In genomic region chr11:125241104-125241503, GRCh38 we compare ENCODE assay signal across 26 cellular contexts.
"Had no signal": no experiment of that assay in that cellular context is flagged by ENCODE, and none has a peak within 500 bp of the region (broad histone marks: within the 10 kb centered on the region; RNA-seq: fewer than 3 reads in every experiment).

No MANE protein-coding gene starts in this region.

- H3K27ac ChIP-seq: colonic mucosa, esophagus muscularis mucosa, neutrophil, parathyroid adenoma, right lobe of liver, suprapubic skin, thyroid gland had no signal

- H3K27ac Mint-ChIP-seq: dendritic cell treated with granulocyte-macrophage colony-stimulating factor and Interleukin-4, amounts not matched to agents 40 ng/mL and 50 ng/mL, for 4 days; endodermal cell; memory B cell; mesothelial cell of epicardium; natural killer cell treated with Interleukin-12 subunit alpha and Interleukin-12 subunit beta and Interleukin-15 and Interleukin-18, amount 100 ng/mL, for 72 hours; progenitor cell of endocrine pancreas; stimulated activated naive CD8-positive, alpha-beta T cell treated with anti-CD3 and anti-CD28 coated beads, Interleukin-15, amount 100 ng/mL, for 72 hours had no signal

- H3K4me3 ChIP-seq: colonic mucosa, esophagus muscularis mucosa, lung, mucosa of descending colon, right lobe of liver, smooth muscle cell, suprapubic skin, thyroid gland had no signal

- H3K36me3 ChIP-seq: colonic mucosa, esophagus muscularis mucosa, neutrophil, right lobe of liver, suprapubic skin, thyroid gland had no signal

- H3K4me3 Mint-ChIP-seq: dendritic cell treated with granulocyte-macrophage colony-stimulating factor and Interleukin-4, amounts not matched to agents 40 ng/mL and 50 ng/mL, for 4 days; endodermal cell; memory B cell; mesothelial cell of epicardium; naive B cell; natural killer cell treated with Interleukin-12 subunit alpha and Interleukin-12 subunit beta and Interleukin-15 and Interleukin-18, amount 100 ng/mL, for 72 hours; neural crest cell; stimulated activated naive CD8-positive, alpha-beta T cell treated with anti-CD3 and anti-CD28 coated beads, Interleukin-15, amount 100 ng/mL, for 72 hours had no signal

- H3K9me3 ChIP-seq: colonic mucosa, mucosa of descending colon, neutrophil, right lobe of liver, suprapubic skin, thyroid gland had no signal

- H3K4me1 ChIP-seq: colonic mucosa, esophagus muscularis mucosa, parathyroid adenoma, right lobe of liver, suprapubic skin had no signal

- H3K9me3 Mint-ChIP-seq: endodermal cell; natural killer cell treated with Interleukin-12 subunit alpha and Interleukin-12 subunit beta and Interleukin-15 and Interleukin-18, amount 100 ng/mL, for 72 hours; neural crest cell had no signal

- DNase-seq: colonic mucosa; effector CD8-positive, alpha-beta T cell; endodermal cell; mucosa of descending colon; naive B cell; stimulated activated CD4-positive, alpha-beta T cell treated with anti-CD3 and anti-CD28 coated beads, Interleukin-12 subunit alpha, Interleukin-12 subunit beta, amount 100 ng/mL, for 4 hours; stimulated activated CD4-positive, alpha-beta T cell treated with anti-CD3 and anti-CD28 coated beads, Interleukin-1b, Interleukin-23, amount 100 ng/mL, for 48 hours; stimulated activated CD4-positive, alpha-beta T cell treated with anti-CD3 and anti-CD28 coated beads, Interleukin-4, amount 100 ng/mL, for 1 hour; stimulated activated CD8-positive, alpha-beta memory T cell treated with anti-CD3 and anti-CD28 coated beads, Interleukin-4, amount 100 ng/mL, for 48 hours; stimulated activated naive CD4-positive, alpha-beta T cell; stimulated activated naive CD8-positive, alpha-beta T cell treated with anti-CD3 and anti-CD28 coated beads, Interleukin-15, amount 100 ng/mL, for 72 hours; thyroid gland; trophoblast cell had no signal

- ATAC-seq: mucosa of descending colon; natural killer cell treated with Interleukin-12 subunit alpha and Interleukin-12 subunit beta and Interleukin-15 and Interleukin-18, amount 100 ng/mL, for 72 hours; right lobe of liver; stimulated activated naive CD8-positive, alpha-beta T cell treated with anti-CD3 and anti-CD28 coated beads, Interleukin-15, amount 100 ng/mL, for 72 hours had no signal

- H3K4me2 ChIP-seq: smooth muscle cell had no signal

- H3K4me1 Mint-ChIP-seq: memory B cell; naive B cell; stimulated activated naive CD8-positive, alpha-beta T cell treated with anti-CD3 and anti-CD28 coated beads, Interleukin-15, amount 100 ng/mL, for 72 hours had no signal

- H3K9ac ChIP-seq: parathyroid adenoma had no signal

- H3K27me3 ChIP-seq: colonic mucosa, esophagus muscularis mucosa, right lobe of liver, suprapubic skin, thyroid gland had no signal

- H3K36me3 Mint-ChIP-seq: memory B cell; natural killer cell treated with Interleukin-12 subunit alpha and Interleukin-12 subunit beta and Interleukin-15 and Interleukin-18, amount 100 ng/mL, for 72 hours had no signal

- H3K27me3 Mint-ChIP-seq: progenitor cell of endocrine pancreas had no signal

- H2AFZ ChIP-seq: parathyroid adenoma had no signal
